ENCODE assay signal across 24 cellular contexts in genomic region chr2:209097168-209097567, GRCh38.
"Had no signal": no experiment of that assay in that cellular context is flagged by ENCODE, and none has a peak within 500 bp of the region (broad histone marks: within the 10 kb centered on the region; RNA-seq: fewer than 3 reads in every experiment).

No MANE protein-coding gene starts in this region.

- H3K27ac ChIP-seq: colonic mucosa, heart right ventricle, left ventricle myocardium inferior, lower lobe of right lung, neutrophil, psoas muscle, right lobe of liver, testis, tibial nerve, upper lobe of right lung, vagina had no signal

- H3K4me1 Mint-ChIP-seq: memory B cell; naive B cell; nephron progenitor cell; stimulated activated memory B cell treated with anti-CD40 and anti-IgM and Interleukin-4, amounts not matched to agents 10 μg/mL and 1 μg/mL and 100 μg/mL, for 72 hours had no signal

- H3K27ac Mint-ChIP-seq: memory B cell; naive B cell; nephron progenitor cell; stimulated activated memory B cell treated with anti-CD40 and anti-IgM and Interleukin-4, amounts not matched to agents 10 μg/mL and 1 μg/mL and 100 μg/mL, for 72 hours; stimulated activated naive CD8-positive, alpha-beta T cell treated with anti-CD3 and anti-CD28 coated beads, Interleukin-15, Interleukin-2, amounts not matched to agents 100 ng/mL and 50 ng/mL, for 24 hours had no signal

- H3K9me3 Mint-ChIP-seq: memory B cell; nephron progenitor cell; stimulated activated memory B cell treated with anti-CD40 and anti-IgM and Interleukin-4, amounts not matched to agents 10 μg/mL and 1 μg/mL and 100 μg/mL, for 72 hours; stimulated activated naive CD8-positive, alpha-beta T cell treated with anti-CD3 and anti-CD28 coated beads, Interleukin-15, Interleukin-2, amounts not matched to agents 100 ng/mL and 50 ng/mL, for 24 hours had no signal

- H3K27me3 ChIP-seq: colonic mucosa, heart right ventricle, neutrophil, right lobe of liver, testis, tibial nerve, upper lobe of right lung, vagina had no signal

- H3K36me3 Mint-ChIP-seq: memory B cell; naive B cell; stimulated activated memory B cell treated with anti-CD40 and anti-IgM and Interleukin-4, amounts not matched to agents 10 μg/mL and 1 μg/mL and 100 μg/mL, for 72 hours had no signal

- H3K4me3 ChIP-seq: colonic mucosa, heart right ventricle, left ventricle myocardium inferior, lower lobe of right lung, psoas muscle, right lobe of liver, testis, tibial nerve, upper lobe of right lung, vagina had no signal

- H3K9me3 ChIP-seq: colonic mucosa, left ventricle myocardium inferior, lower lobe of right lung, neutrophil, psoas muscle, right lobe of liver, testis, upper lobe of right lung, vagina had no signal

- ATAC-seq: heart right ventricle; lower lobe of right lung; psoas muscle; right lobe of liver; stimulated activated memory B cell treated with anti-CD40 and anti-IgM and Interleukin-4, amounts not matched to agents 10 μg/mL and 1 μg/mL and 100 μg/mL, for 72 hours; upper lobe of right lung had no signal

- H3K4me3 Mint-ChIP-seq: memory B cell; naive B cell; nephron progenitor cell; stimulated activated memory B cell treated with anti-CD40 and anti-IgM and Interleukin-4, amounts not matched to agents 10 μg/mL and 1 μg/mL and 100 μg/mL, for 72 hours; stimulated activated naive CD8-positive, alpha-beta T cell treated with anti-CD3 and anti-CD28 coated beads, Interleukin-15, Interleukin-2, amounts not matched to agents 100 ng/mL and 50 ng/mL, for 24 hours had no signal

- H3K36me3 ChIP-seq: colonic mucosa, heart right ventricle, left ventricle myocardium inferior, lower lobe of right lung, neutrophil, right lobe of liver, tibial nerve, upper lobe of right lung, vagina had no signal

- H3K4me1 ChIP-seq: colonic mucosa, heart right ventricle, left ventricle myocardium inferior, lower lobe of right lung, psoas muscle, right lobe of liver, testis, tibial nerve, upper lobe of right lung, vagina had no signal

- DNase-seq: colonic mucosa; dermis blood vessel endothelial cell; heart right ventricle; hypothalamus; islet precursor cell; left ventricle myocardium inferior; lower lobe of right lung; midbrain; naive B cell; nephron progenitor cell; psoas muscle; retina; right lobe of liver; stimulated activated CD4-positive, alpha-beta T cell treated with anti-CD3 and anti-CD28 coated beads, Interleukin-4, amount 100 ng/mL, for 24 hours; testis; upper lobe of right lung had no signal

- FAIRE-seq: endothelial cell of umbilical vein, frontal cortex had no signal

- H3K27me3 Mint-ChIP-seq: memory B cell; naive B cell; stimulated activated memory B cell treated with anti-CD40 and anti-IgM and Interleukin-4, amounts not matched to agents 10 μg/mL and 1 μg/mL and 100 μg/mL, for 72 hours; stimulated activated naive CD8-positive, alpha-beta T cell treated with anti-CD3 and anti-CD28 coated beads, Interleukin-15, Interleukin-2, amounts not matched to agents 100 ng/mL and 50 ng/mL, for 24 hours had no signal
